Comparison of ENCODE assay signal across 1 cellular context in genomic region chr7:98234429-98235147, GRCh38.
TF ChIP-seq lines count a peak whose summit lies in the region.

No MANE protein-coding gene starts in this region.

TF ChIP-seq in HepG2, 621 proteins besides CTCF, POLR2A, EP300 and RAD21:
- TF ChIP-seq ZNF713 (CRISPR knock-in tag; IDR thresholded peaks at IDR 0.05): no peak
- peak; percentile 61; the same call in 1 of the 2 replicates for TF ChIP-seq ZNF121 (CRISPR knock-in tag; IDR thresholded peaks at IDR 0.05)
